Comparison of ENCODE assay signal across 8 cellular contexts in genomic region chrX:15674899-15675489, GRCh38. TPM values are rescaled to one million over a fixed set of nuclear protein-coding genes. Genes with fewer than 3 reads are reported as not detected.
DNase-seq lines count a peak whose midpoint lies in the region; ATAC-seq and TF ChIP-seq lines count a peak whose summit lies in the region.

No MANE protein-coding gene starts in this region.

- peaks cover 11% of the 10 kb centered on the region for H3K36me3 ChIP-seq in BLaER1
- H3K36me3 ChIP-seq in left lung, result no peaks in the 10 kb centered on the region

- peaks cover 49% of the 10 kb centered on the region for H4K20me1 ChIP-seq in BLaER1

- H3K4me1 ChIP-seq in BLaER1 (peaks cover 23% of the 10 kb centered on the region), left lung (peaks cover 14 to 15% of the 10 kb centered on the region in 2 donors)

- peaks cover 29% of the 10 kb centered on the region for H3K27me3 ChIP-seq in BLaER1
- H3K27me3 ChIP-seq in left lung, result no peaks in the 10 kb centered on the region

- peak overlapping the region; percentile 81 for H3K9ac ChIP-seq in BLaER1

- H3K4me3 ChIP-seq in BLaER1 (peak overlapping the region; percentile 91), left lung (peak overlapping the region; percentile 59 to 64)

- H3K9me3 ChIP-seq in BLaER1 (no peaks in the 10 kb centered on the region), left lung (no peaks in the 10 kb centered on the region)

- DNase-seq in NCI-H524 (lab: John Stamatoyannopoulos, UW) (peak; percentile 90 to 92), dedifferentiated amniotic fluid mesenchymal stem cell (ENCODE audit: extremely low spot score) (peak; percentile 92), left lung (peak; percentile 91 to 94)
- DNase-seq in activated CD4-positive, alpha-beta T cell treated with anti-CD3 and anti-CD28 coated beads for 48 hours, result peak; percentile 91
- peak; percentile 85 for DNase-seq in stimulated activated CD4-positive, alpha-beta T cell treated with anti-CD3 and anti-CD28 coated beads, Interleukin-2, amount 100 ng/mL, for 4 hours (ENCODE audit: low read depth)

- ATAC-seq in GM19324 (IDR thresholded peaks at IDR 0.05; ENCODE audit: low FRiP score, unreplicated experiment) (peak; percentile 85), HG03457 (IDR thresholded peaks at IDR 0.05; ENCODE audit: unreplicated experiment) (peak; percentile 64), left lung (peak; percentile 94)

- H3K27ac ChIP-seq in BLaER1 (peak overlapping the region; percentile 89), left lung (peak overlapping the region; percentile 97)

- intact Hi-C loops in left lung (cut with DNase I), result no loop called here

- TF ChIP-seq CTCF in left lung (IDR thresholded peaks at IDR 0.05), result no peak

- H3K4me2 ChIP-seq in BLaER1, result peak overlapping the region; percentile 97

RNA-seq across cellular contexts. Expression of gene CLTRN, which starts 10.4 kb away (rescaled TPM):
- total RNA-seq in left lung, result 1 to 10 TPM in 1 of 2 donors, under 1 TPM in 1; 0.39 to 1.3 TPM

Comparison
In these comparisons a context has a peak if more than half of its experiments do, and no peak if none do; other contexts are left out.
1. Peak in every context shown above with its lines: DNase-seq, ATAC-seq, H3K4me3 ChIP-seq and H3K27ac ChIP-seq.